In genomic region chr3:124769462-124769861, GRCh38 we compare ENCODE assay signal across 1 cellular context.
TF ChIP-seq lines count a peak whose summit lies in the region.

No MANE protein-coding gene starts in this region.

TF ChIP-seq in A549, 52 proteins besides CTCF, POLR2A, EP300 and RAD21 (continued from another document):
- TF ChIP-seq USF2 (IDR thresholded peaks at IDR 0.05): no peak
- no peak for TF ChIP-seq FOSB (CRISPR knock-in tag; IDR thresholded peaks at IDR 0.05)
- no peak for TF ChIP-seq CBX2 (IDR thresholded peaks at IDR 0.05; ENCODE audit: borderline replicate concordance, low read depth)
- no peak for TF ChIP-seq KDM1A (IDR thresholded peaks at IDR 0.05; ENCODE audit: low read depth)
